Comparison of ENCODE assay signal across 32 cellular contexts in the genomic region with DNA sequence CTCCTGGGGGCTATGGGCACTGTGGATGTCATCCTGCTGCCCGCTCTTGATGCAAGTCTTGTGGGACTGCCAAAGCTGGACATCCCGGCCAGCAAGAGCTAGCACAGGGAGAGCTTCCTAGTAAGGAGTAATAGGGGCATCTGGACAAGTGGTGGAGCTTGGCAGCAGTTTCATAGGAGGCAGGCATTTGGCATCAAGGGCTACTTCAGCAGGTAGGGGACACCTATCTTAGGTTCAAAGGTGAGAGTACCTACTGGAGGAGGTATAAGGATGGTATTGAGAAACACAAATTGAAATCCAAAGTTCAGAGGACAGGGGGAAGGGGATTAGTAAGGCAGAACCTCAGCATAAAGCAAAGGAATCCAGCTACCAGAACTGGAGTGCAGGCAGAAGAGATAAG.
"Had no signal": no experiment of that assay in that cellular context is flagged by ENCODE, and none has a peak within 500 bp of the region (broad histone marks: within the 10 kb centered on the region; RNA-seq: fewer than 3 reads in every experiment).

No MANE protein-coding gene starts in this region.

- DNase-seq: activated B cell treated with CpG ODN at 0.5 μM for 24 hours; activated CD4-positive, alpha-beta memory T cell treated with anti-CD3 and anti-CD28 coated beads for 36 hours; activated CD4-positive, alpha-beta T cell treated with anti-CD3 and anti-CD28 coated beads for 4 hours; activated CD4-positive, alpha-beta T cell treated with anti-CD3 and anti-CD28 coated beads, Interleukin-2, amount 10 ng/mL, durations not matched to agents 24 days and 14 days; activated CD4-positive, alpha-beta T cell treated with anti-CD3 and anti-CD28 coated beads, Interleukin-2, amount 50 U/mL, for 1 hour; activated CD4-positive, alpha-beta T cell treated with anti-CD3 and anti-CD28 coated beads, Interleukin-2, amount 50 U/mL, for 4 hours; activated CD4-positive, CD25-positive, alpha-beta regulatory T cell treated with anti-CD3 and anti-CD28 coated beads, Interleukin-2, amount 50 U/mL, for 72 hours; activated CD8-positive, alpha-beta memory T cell treated with anti-CD3 and anti-CD28 coated beads, Interleukin-2, amount 50 U/mL, for 4 hours; activated CD8-positive, alpha-beta T cell treated with anti-CD3 and anti-CD28 coated beads for 36 hours; activated effector memory CD4-positive, alpha-beta T cell treated with anti-CD3 and anti-CD28 coated beads, Interleukin-2, amount 50 U/mL, for 16 hours; activated gamma-delta T cell treated with Interleukin-2 at 50 U/mL for 16 hours; activated naive CD4-positive, alpha-beta T cell; activated naive CD4-positive, alpha-beta T cell treated with anti-CD3 and anti-CD28 coated beads for 36 hours; activated naive CD4-positive, alpha-beta T cell treated with anti-CD3 and anti-CD28 coated beads, Interleukin-2, amount 50 U/mL, for 16 hours; activated naive CD8-positive, alpha-beta T cell treated with anti-CD3 and anti-CD28 coated beads for 36 hours; activated T-cell treated with anti-CD3 and anti-CD28 coated beads for 4 hours; activated T-cell treated with anti-CD3 and anti-CD28 coated beads, Interleukin-2, amount 50 U/mL, for 1 hour; activated T-cell treated with anti-CD3 and anti-CD28 coated beads, Interleukin-2, amount 50 U/mL, for 4 hours; activated T-cell treated with anti-CD3 and anti-CD28 coated beads, Interleukin-2, amount 50 U/mL, for 72 hours; adrenal gland; amniotic stem cell; aorta; body of pancreas; brain microvascular endothelial cell; central memory CD4-positive, alpha-beta T cell; T-helper 1 cell; T-helper 2 cell; T-helper 9 cell had no signal

- H3K9me3 ChIP-seq: adrenal gland, body of pancreas, breast epithelium had no signal

- H3K27ac ChIP-seq: adrenal gland, body of pancreas, brain microvascular endothelial cell, breast epithelium, VCaP had no signal

- H3K4me3 ChIP-seq: adrenal gland, body of pancreas, breast epithelium had no signal

- H3K27me3 ChIP-seq: adrenal gland, body of pancreas, brain microvascular endothelial cell, breast epithelium had no signal

- H3K36me3 ChIP-seq: adrenal gland, brain microvascular endothelial cell, breast epithelium had no signal

- H3K4me1 ChIP-seq: body of pancreas, breast epithelium had no signal

- ATAC-seq: activated CD8-positive, alpha-beta T cell treated with anti-CD3 and anti-CD28 coated beads for 36 hours; activated naive CD4-positive, alpha-beta T cell treated with anti-CD3 and anti-CD28 coated beads, Interleukin-2, amount 50 U/mL, for 72 hours; activated T-cell treated with anti-CD3 and anti-CD28 coated beads, Interleukin-2, amount 50 U/mL, for 4 hours; activated T-cell treated with anti-CD3 and anti-CD28 coated beads, Interleukin-2, amount 50 U/mL, for 72 hours; activated T-helper 17 cell treated with anti-CD3 and anti-CD28 coated beads, Interleukin-2, amount 50 U/mL, for 72 hours; body of pancreas had no signal
